In the genomic region with DNA sequence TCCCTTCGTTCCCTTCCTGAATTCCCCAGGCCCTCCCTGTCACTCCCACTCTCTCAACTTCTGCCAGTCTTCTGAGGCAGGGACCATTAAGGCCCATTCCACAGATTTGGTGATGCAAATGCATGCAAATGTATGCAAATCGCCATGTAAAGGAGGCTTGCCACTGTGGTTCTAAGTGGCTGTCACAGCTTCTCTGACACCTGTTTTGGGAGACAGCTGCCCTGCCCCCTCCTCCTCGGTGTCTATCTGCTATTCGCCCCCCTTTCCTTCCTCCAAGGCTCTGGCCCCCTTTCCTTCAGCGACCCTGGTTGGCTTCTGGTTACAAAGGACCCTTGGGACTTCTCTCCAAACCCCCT, we compare ENCODE assay signal across 8 cellular contexts. TPM values are rescaled to one million over a fixed set of nuclear protein-coding genes. Genes with fewer than 3 reads are reported as not detected.
DNase-seq lines count a peak whose midpoint lies in the region; ATAC-seq and TF ChIP-seq lines count a peak whose summit lies in the region.

No MANE protein-coding gene starts in this region.

- H3K27me3 Mint-ChIP-seq in IgD-negative memory B cell (peaks cover 27% of the 10 kb centered on the region), MCF 10A (ENCODE audit: insufficient read depth, unreplicated experiment) (peaks cover 35% of the 10 kb centered on the region), mesothelial cell of epicardium (ENCODE audit: low read depth) (peaks cover 52% of the 10 kb centered on the region)

- H3K4me3 Mint-ChIP-seq in IgD-negative memory B cell (peak overlapping the region in 3 of 4 donors; percentile 41 to 86 (median 69)), MCF 10A (ENCODE audit: unreplicated experiment) (peak overlapping the region; percentile 62), mesothelial cell of epicardium (peak overlapping the region; percentile 67)

- CTCF ChIA-PET in MCF 10A (lab: Yijun Ruan, JAX) = interaction anchor here (0.5 to 16.8 kb wide), 44 partner anchors 10 to 1216 kb away, joined by 3 to 677 read pairs (median 4); partner anchors contain the start of genes ARAP3, HDAC3, PCDH1 and PCDH12

- H3K36me3 Mint-ChIP-seq in IgD-negative memory B cell (no peaks in the 10 kb centered on the region), MCF 10A (ENCODE audit: insufficient read depth, unreplicated experiment) (no peaks in the 10 kb centered on the region), mesothelial cell of epicardium (no peaks in the 10 kb centered on the region)

- no TSS peak for BruUV-seq in MCF 10A (replicated peaks; lab: Mats Ljungman, UMichigan)

- intact Hi-C loops in MCF 10A (cut with micrococcal nuclease) = loop anchor here (1.0 to 2.0 kb wide), 6 partner anchors 27 to 452 kb away; partner anchors contain the start of gene RNF14
- intact Hi-C loops in sciatic nerve (cut with DNase I) = loop anchor here (5.0 kb wide), 1 partner anchor 265 kb away; the partner anchor contains the start of gene PCDH12

- DNase-seq in AG10803 (ENCODE audit: low read depth) = no peak
- DNase-seq in MCF 10A (ENCODE audit: unreplicated experiment) = no peak
- no peak for DNase-seq in mesothelial cell of epicardium (ENCODE audit: low spot score in 2 of 2, unreplicated experiment in 2 of 2)
- no peak for DNase-seq in central memory CD4-positive, alpha-beta T cell
- DNase-seq in sciatic nerve (ENCODE audit: low spot score) = no peak
- DNase-seq in SW 1271 (lab: John Stamatoyannopoulos, UW) = no peak

- no peak for ATAC-seq in GM21737 (IDR thresholded peaks at IDR 0.05; ENCODE audit: unreplicated experiment)
- ATAC-seq in sciatic nerve = no peak

- TF ChIP-seq CTCF in AG10803 (conservative IDR thresholded peaks at IDR 0.05; ENCODE audit: low read length) (no peak), MCF 10A (IDR thresholded peaks at IDR 0.05; ENCODE audit: unreplicated experiment) (no peak), mesothelial cell of epicardium (IDR thresholded peaks at IDR 0.05; ENCODE audit: unreplicated experiment) (no peak)

- peak overlapping the region; percentile 56 for H3K4me3 ChIP-seq in AG10803 (ENCODE audit: low read length)

- peak overlapping the region in 2 of 3 donors; percentile 59 to 76 for H3K27ac Mint-ChIP-seq in IgD-negative memory B cell
- H3K27ac Mint-ChIP-seq in MCF 10A (ENCODE audit: low read depth, unreplicated experiment) = peak overlapping the region; percentile 43
- no peak overlapping the region for H3K27ac Mint-ChIP-seq in mesothelial cell of epicardium

- POLR2A ChIA-PET in MCF 10A (lab: Yijun Ruan, JAX) = interaction anchor here (0.9 to 5.7 kb wide), 10 partner anchors 8 to 277 kb away, joined by 3 to 68 read pairs (median 6); partner anchors contain the start of genes ARAP3, PCDH1 and RNF14

- H3K4me1 Mint-ChIP-seq in IgD-negative memory B cell (peaks cover 0 to 10% (median 6%) of the 10 kb centered on the region in 3 donors), MCF 10A (ENCODE audit: insufficient read depth, unreplicated experiment) (peaks cover 8% of the 10 kb centered on the region), mesothelial cell of epicardium (peaks cover 11% of the 10 kb centered on the region)

- H3K9me3 Mint-ChIP-seq in IgD-negative memory B cell (no peaks in the 10 kb centered on the region), MCF 10A (ENCODE audit: unreplicated experiment) (no peaks in the 10 kb centered on the region), mesothelial cell of epicardium (no peaks in the 10 kb centered on the region)

RNA-seq across cellular contexts. Expression of gene ARAP3, which starts 10.5 kb away (rescaled TPM):
- not detected for polyA plus RNA-seq in IgD-negative memory B cell
- total RNA-seq in MCF 10A (2022) (19.8 and 22.8 TPM in 2 replicates), mesothelial cell of epicardium (50.9 to 53.8 TPM (median 51.8 TPM) in 3 replicates), sciatic nerve (22.4 TPM)

RNA-seq across cellular contexts. Expression of gene FCHSD1, which starts 41.3 kb away (rescaled TPM):
- polyA plus RNA-seq in IgD-negative memory B cell = 9.9 TPM
- total RNA-seq in MCF 10A (2022) (21.2 and 22.1 TPM in 2 replicates), mesothelial cell of epicardium (48.6 to 52.0 TPM (median 51.5 TPM) in 3 replicates), sciatic nerve (33.0 TPM)

RNA-seq across cellular contexts. Expression of gene RELL2, which starts 55.7 kb away (rescaled TPM):
- 5.9 TPM for polyA plus RNA-seq in IgD-negative memory B cell
- total RNA-seq in MCF 10A (2022) (12.5 and 13.3 TPM in 2 replicates), mesothelial cell of epicardium (3.9 to 4.6 TPM (median 4.6 TPM) in 3 replicates), sciatic nerve (0.85 TPM)

RNA-seq across cellular contexts. Expression of gene HDAC3, which starts 55.9 kb away (rescaled TPM):
- polyA plus RNA-seq in IgD-negative memory B cell = 96.1 TPM
- total RNA-seq in MCF 10A (2022) (83.5 and 85.6 TPM in 2 replicates), mesothelial cell of epicardium (96.0 to 108 TPM (median 102 TPM) in 3 replicates), sciatic nerve (47.6 TPM)
